19 cellular contexts compared by ENCODE assay signal in genomic region chr13:113059891-113060290, GRCh38. TPM values are rescaled to one million over a fixed set of nuclear protein-coding genes. Genes with fewer than 3 reads are reported as not detected.
DNase-seq lines count a peak whose midpoint lies in the region; ATAC-seq and TF ChIP-seq lines count a peak whose summit lies in the region.
"Had no signal": no experiment of that assay in that cellular context is flagged by ENCODE, and none has a peak within 500 bp of the region (broad histone marks: within the 10 kb centered on the region; RNA-seq: fewer than 3 reads in every experiment).

No MANE protein-coding gene starts in this region.

- no peaks in the 10 kb centered on the region for H3K36me3 Mint-ChIP-seq in CD14-positive monocyte

- no peak overlapping the region for H3K27ac Mint-ChIP-seq in CD14-positive monocyte
- H3K27ac Mint-ChIP-seq: CD4-positive, alpha-beta T cell; H9 had no signal

- peak; percentile 10 for DNase-seq in CD14-positive monocyte (ENCODE audit: low spot score)
- peak; percentile 40 for DNase-seq in RWPE2 (ENCODE audit: low spot score)
- peak; percentile 55 for DNase-seq in iPS-NIHi7 (ENCODE audit: extremely low spot score)
- DNase-seq in posterior vena cava (ENCODE audit: low spot score), result peak; percentile 66
- DNase-seq in erythroblast (lab: John Stamatoyannopoulos, UW), result no peak
- DNase-seq in AG08395 (ENCODE audit: low spot score), result no peak
- no peak for DNase-seq in retina
- no peak for DNase-seq in DMS79 treated with DMSO at 0.1 percent for 48 hours (lab: John Stamatoyannopoulos, UW)
- DNase-seq: ACHN; CD4-positive, alpha-beta T cell; H9; IMR-90; Karpas-422; MG63; NCI-H1105; NCI-H1694; NCI-H226; NCI-H524 treated with DMSO at 0.1 percent for 48 hours had no signal

- ATAC-seq in RWPE2 (ENCODE audit: low read depth), result no peak

- H3K27me3 Mint-ChIP-seq in CD14-positive monocyte (ENCODE audit: low read depth in 3 of 3), result peaks cover 0 to 2% (median 0%) of the 10 kb centered on the region in 3 donors
- H3K27me3 Mint-ChIP-seq: CD4-positive, alpha-beta T cell had no signal

- intact Hi-C loops in CD14-positive monocyte (cut with micrococcal nuclease), result no loop called here
- intact Hi-C loops in posterior vena cava (cut with DNase I), result no loop called here

- no peak for TF ChIP-seq POLR2A in erythroblast (IDR thresholded peaks at IDR 0.05; ENCODE audit: low read length)

- H3K27ac ChIP-seq in RWPE2 (ENCODE audit: poor library complexity, severe bottlenecking), result no peak overlapping the region

- no peak overlapping the region for H3K4me3 ChIP-seq in RWPE2 (ENCODE audit: severe bottlenecking)
- H3K4me3 ChIP-seq: MG63 had no signal

- H3K9me3 ChIP-seq in RWPE2 (ENCODE audit: severe bottlenecking), result no peaks in the 10 kb centered on the region
- H3K9me3 ChIP-seq: MG63 had no signal

- H3K27me3 ChIP-seq in RWPE2 (ENCODE audit: insufficient read depth, poor library complexity, severe bottlenecking), result peaks cover under 1% of the 10 kb centered on the region

- H3K9me3 Mint-ChIP-seq in CD14-positive monocyte, result no peaks in the 10 kb centered on the region
- H3K9me3 Mint-ChIP-seq: CD4-positive, alpha-beta T cell; H9 had no signal

- no peaks in the 10 kb centered on the region for H3K4me1 Mint-ChIP-seq in CD14-positive monocyte

- TF ChIP-seq CTCF in CD14-positive monocyte (IDR thresholded peaks at IDR 0.05), result no peak
- no peak for TF ChIP-seq CTCF in RWPE2 (IDR thresholded peaks at IDR 0.05; ENCODE audit: poor library complexity, severe bottlenecking)

- H3K4me1 ChIP-seq in RWPE2 (ENCODE audit: insufficient read depth, poor library complexity, severe bottlenecking), result no peaks in the 10 kb centered on the region

- no peaks in the 10 kb centered on the region for H3K36me3 ChIP-seq in RWPE2 (ENCODE audit: low read depth)
- H3K36me3 ChIP-seq: MG63 had no signal

- H3K4me3 Mint-ChIP-seq in CD14-positive monocyte, result no peak overlapping the region
- H3K4me3 Mint-ChIP-seq: CD4-positive, alpha-beta T cell; H9 had no signal

RNA-seq across cellular contexts. Expression of gene F7, which starts 45.7 kb away (rescaled TPM):
- not detected for polyA plus RNA-seq in CD14-positive monocyte
- under 1 TPM in 1 of 2 donors, not detected in 1; 0.10 TPM for total RNA-seq in posterior vena cava
- total RNA-seq: CD4-positive, alpha-beta T cell; HT-29 had no signal

Comparison
In these comparisons a context has a peak if more than half of its experiments do, and no peak if none do; other contexts are left out.
1. DNase-seq: peak in CD14-positive monocyte (single experiment), RWPE2 (single experiment), iPS-NIHi7 (single experiment) and posterior vena cava (single experiment); none in erythroblast (0 of 2), AG08395 (single experiment), retina (single experiment) and DMS79 treated with DMSO at 0.1 percent for 48 hours (single experiment).